20 cellular contexts compared by ENCODE assay signal in genomic region chr3:73435055-73435454, GRCh38.
A peak's percentile ranks its signal among the peaks of the same experiment; 100 is the strongest.
DNase-seq lines count a peak whose midpoint lies in the region; ATAC-seq and TF ChIP-seq lines count a peak whose summit lies in the region.
"Had no signal": no experiment of that assay in that cellular context is flagged by ENCODE, and none has a peak within 500 bp of the region (broad histone marks: within the 10 kb centered on the region; RNA-seq: fewer than 3 reads in every experiment).

No MANE protein-coding gene starts in this region.

- no peak overlapping the region for H3K4me3 Mint-ChIP-seq in GM23338
- H3K4me3 Mint-ChIP-seq: CD4-positive, alpha-beta T cell; HFFc6 had no signal

- no peaks in the 10 kb centered on the region for H3K27me3 Mint-ChIP-seq in GM23338 (ENCODE audit: insufficient read depth, low read depth, poor library complexity)

- H3F3A ChIP-seq in GM23338 (replicated peaks; ENCODE audit: low read depth): no peaks in the 10 kb centered on the region

- no peaks in the 10 kb centered on the region for H3K9me2 ChIP-seq in GM23338 (ENCODE audit: insufficient read depth)

- no peaks in the 10 kb centered on the region for H3K27me3 ChIP-seq in GM23338 (ENCODE audit: insufficient read depth)
- H3K27me3 ChIP-seq: BE2C had no signal

- no peaks in the 10 kb centered on the region for H3K36me3 Mint-ChIP-seq in GM23338 (ENCODE audit: low read depth)

- intact Hi-C loops in mucosa of descending colon (cut with DNase I, micrococcal nuclease): no loop called here

- 0 out of 2 replicates have a peak, but pooled peaks cover 2% of the 10 kb centered on the region for H4K20me1 ChIP-seq in GM23338 (replicated peaks; ENCODE audit: insufficient read depth)

- H3K36me3 ChIP-seq in GM23338 (ENCODE audit: insufficient read depth) (no peaks in the 10 kb centered on the region), mucosa of descending colon (ENCODE audit: low read depth) (no peaks in the 10 kb centered on the region)
- H3K36me3 ChIP-seq: BE2C had no signal

- no peak overlapping the region for H3K27ac ChIP-seq in GM23338 (ENCODE audit: low read depth)
- H3K27ac ChIP-seq: C4-2B had no signal

- H3K9me3 Mint-ChIP-seq in GM23338: no peaks in the 10 kb centered on the region
- H3K9me3 Mint-ChIP-seq: CD4-positive, alpha-beta T cell; HFFc6 had no signal

- H3K4me3 ChIP-seq in GM23338: no peak overlapping the region
- no peak overlapping the region for H3K4me3 ChIP-seq in mucosa of descending colon

- no peak overlapping the region for H3K4me2 ChIP-seq in GM23338

- ATAC-seq in GM23338 (no peak), mucosa of descending colon (peak; percentile 42)
- ATAC-seq: HCT116 had no signal

- TF ChIP-seq CTCF in GM23338 (conservative IDR thresholded peaks at IDR 0.05; ENCODE audit: low read depth in 2 of 2): no peak
- TF ChIP-seq CTCF in mucosa of descending colon (IDR thresholded peaks at IDR 0.05): no peak

- H3K9me3 ChIP-seq in mucosa of descending colon: no peaks in the 10 kb centered on the region
- H3K9me3 ChIP-seq: BE2C had no signal

- no peak for DNase-seq in GM23338 (ENCODE audit: low spot score)
- peak; percentile 57 for DNase-seq in NCI-H69 (lab: John Stamatoyannopoulos, UW)
- peak; percentile 29 for DNase-seq in SW480 (ENCODE audit: low spot score)
- no peak for DNase-seq in mucosa of descending colon
- DNase-seq in stimulated activated CD4-positive, alpha-beta T cell treated with anti-CD3 and anti-CD28 coated beads, Interleukin-12 subunit alpha, Interleukin-12 subunit beta, amount 100 ng/mL, for 4 hours: no peak
- no peak for DNase-seq in midbrain (lab: John Stamatoyannopoulos, UW)
- no peak for DNase-seq in UCSD-AML1 (lab: John Stamatoyannopoulos, UW; ENCODE audit: unreplicated experiment)
- no peak for DNase-seq in NCI-H82 treated with DMSO at 0.1 percent for 48 hours (lab: John Stamatoyannopoulos, UW; ENCODE audit: unreplicated experiment)
- DNase-seq: ACHN; BE2C; CD4-positive, alpha-beta T cell; DMS153; DMS79; GDM1; GOT3; H7; HFFc6; IMR-90 had no signal

- no peaks in the 10 kb centered on the region for H3K79me2 ChIP-seq in GM23338 (replicated peaks; ENCODE audit: insufficient read depth)

- peaks cover 19% of the 10 kb centered on the region for H3K4me1 Mint-ChIP-seq in GM23338

- H3K27ac Mint-ChIP-seq in GM23338: 0 out of 2 replicates have a peak overlapping the region, but pooled peaks have one; percentile 61
- H3K27ac Mint-ChIP-seq: CD4-positive, alpha-beta T cell; HFFc6 had no signal

- no peaks in the 10 kb centered on the region; the same call in 1 of the 2 replicates for H3K4me1 ChIP-seq in GM23338 (ENCODE audit: insufficient read depth)
- no peaks in the 10 kb centered on the region for H3K4me1 ChIP-seq in mucosa of descending colon (ENCODE audit: low read depth)

- no peak overlapping the region for H2AFZ ChIP-seq in GM23338

TF ChIP-seq in GM23338, 12 proteins besides CTCF, POLR2A, EP300 and RAD21:
- TF ChIP-seq REST (IDR thresholded peaks at IDR 0.05; ENCODE audit: unreplicated experiment): no peak
- no peak for TF ChIP-seq EZH2 (IDR thresholded peaks at IDR 0.05; ENCODE audit: low read depth, unreplicated experiment)
- TF ChIP-seq ZNF331 (CRISPR knock-in tag; IDR thresholded peaks at IDR 0.05; ENCODE audit: low read depth): no peak
- no peak for TF ChIP-seq ZNF462 (CRISPR knock-in tag; IDR thresholded peaks at IDR 0.05)
- TF ChIP-seq POLR2AphosphoS5 (IDR thresholded peaks at IDR 0.05; ENCODE audit: low read depth): no peak
- no peak for TF ChIP-seq ZNF114 (CRISPR knock-in tag; IDR thresholded peaks at IDR 0.05)
- no peak for TF ChIP-seq ETS1 (IDR thresholded peaks at IDR 0.05)
- TF ChIP-seq EZH2phosphoT487 (IDR thresholded peaks at IDR 0.05; ENCODE audit: unreplicated experiment): no peak
TF ChIP-seq in GM23338: peak in this region for 0.

Comparison
In these comparisons a context has a peak if more than half of its experiments do, and no peak if none do; other contexts are left out.
1. DNase-seq: peak in NCI-H69 (single experiment) and SW480 (single experiment); none in GM23338 (single experiment), mucosa of descending colon (0 of 3), stimulated activated CD4-positive, alpha-beta T cell treated with anti-CD3 and anti-CD28 coated beads, Interleukin-12 subunit alpha, Interleukin-12 subunit beta, amount 100 ng/mL, for 4 hours (single experiment), midbrain (single experiment), UCSD-AML1 (single experiment) and NCI-H82 treated with DMSO at 0.1 percent for 48 hours (single experiment).